ENCODE assay signal across 19 cellular contexts in genomic region chr11:73380897-73381410, GRCh38. TPM values are rescaled to one million over a fixed set of nuclear protein-coding genes. Genes with fewer than 3 reads are reported as not detected.
DNase-seq lines count a peak whose midpoint lies in the region; ATAC-seq and TF ChIP-seq lines count a peak whose summit lies in the region.
"Had no signal": no experiment of that assay in that cellular context is flagged by ENCODE, and none has a peak within 500 bp of the region (broad histone marks: within the 10 kb centered on the region; RNA-seq: fewer than 3 reads in every experiment).

No MANE protein-coding gene starts in this region.

- H3K4me3 ChIP-seq in SU-DHL-6 (ENCODE audit: insufficient read depth, low read length, poor library complexity, severe bottlenecking) = no peak overlapping the region
- H3K4me3 ChIP-seq in muscle layer of duodenum (ENCODE audit: low read depth in 1 of 2, low read length in 2 of 2) = no peak overlapping the region
- no peak overlapping the region for H3K4me3 ChIP-seq in upper lobe of left lung
- H3K4me3 ChIP-seq: GM23248, stomach had no signal

- H3K36me3 ChIP-seq in SU-DHL-6 (ENCODE audit: low read length) = no peaks in the 10 kb centered on the region
- no peaks in the 10 kb centered on the region for H3K36me3 ChIP-seq in muscle layer of duodenum (ENCODE audit: control insufficient read depth in 1 of 2, insufficient read depth in 2 of 2, low read length in 2 of 2)
- no peaks in the 10 kb centered on the region for H3K36me3 ChIP-seq in upper lobe of left lung
- H3K36me3 ChIP-seq: stomach had no signal

- H3K27me3 Mint-ChIP-seq in natural killer cell (ENCODE audit: low read depth in 2 of 2) (no peaks in the 10 kb centered on the region), glutamatergic neuron (ENCODE audit: unreplicated experiment) (peaks cover 2% of the 10 kb centered on the region)
- H3K27me3 Mint-ChIP-seq in natural killer cell treated with Interleukin-12 subunit alpha and Interleukin-12 subunit beta and Interleukin-15 and Interleukin-18, amount 100 ng/mL, for 72 hours = no peaks in the 10 kb centered on the region
- H3K27me3 Mint-ChIP-seq: activated T-helper 17 cell treated with anti-CD3 and anti-CD28 coated beads, Interleukin-2, amount 50 U/mL, for 72 hours had no signal

- H2AFZ ChIP-seq in SU-DHL-6 (ENCODE audit: low read depth, low read length, severe bottlenecking) = no peak overlapping the region
- H2AFZ ChIP-seq: GM23248 had no signal

- H4K20me1 ChIP-seq in SU-DHL-6 (ENCODE audit: low read depth, low read length) = no peaks in the 10 kb centered on the region; the same call in 1 of the 2 replicates

- H3K36me3 Mint-ChIP-seq in natural killer cell (no peaks in the 10 kb centered on the region), glutamatergic neuron (ENCODE audit: unreplicated experiment) (no peaks in the 10 kb centered on the region)
- H3K36me3 Mint-ChIP-seq in natural killer cell treated with Interleukin-12 subunit alpha and Interleukin-12 subunit beta and Interleukin-15 and Interleukin-18, amount 100 ng/mL, for 72 hours = peaks cover 5% of the 10 kb centered on the region

- H3K9ac ChIP-seq in SU-DHL-6 (ENCODE audit: low read length) = no peak overlapping the region
- H3K9ac ChIP-seq: GM23248 had no signal

- H3K27ac ChIP-seq in SU-DHL-6 (ENCODE audit: low read depth, low read length) (0 out of 2 replicates have a peak overlapping the region, but pooled peaks have one; percentile 74), muscle layer of duodenum (ENCODE audit: low read length) (peak overlapping the region; percentile 16), upper lobe of left lung (peak overlapping the region; percentile 35 to 87 (median 76))
- H3K27ac ChIP-seq: foreskin keratinocyte, GM23248, WERI-Rb-1 had no signal

- no peaks in the 10 kb centered on the region for H3K27me3 ChIP-seq in SU-DHL-6 (ENCODE audit: low read length)
- no peaks in the 10 kb centered on the region for H3K27me3 ChIP-seq in muscle layer of duodenum (ENCODE audit: low read depth, low read length)
- no peaks in the 10 kb centered on the region for H3K27me3 ChIP-seq in upper lobe of left lung
- H3K27me3 ChIP-seq: foreskin keratinocyte, stomach had no signal

- H3K4me1 Mint-ChIP-seq in natural killer cell (peaks cover 39 to 73% of the 10 kb centered on the region in 2 donors), glutamatergic neuron (ENCODE audit: low read depth, unreplicated experiment) (peaks cover 12% of the 10 kb centered on the region)
- H3K4me1 Mint-ChIP-seq in natural killer cell treated with Interleukin-12 subunit alpha and Interleukin-12 subunit beta and Interleukin-15 and Interleukin-18, amount 100 ng/mL, for 72 hours (ENCODE audit: low read depth in 2 of 2) = peaks cover 34 to 55% of the 10 kb centered on the region in 2 donors

- peak overlapping the region; percentile 25 for H3K4me3 Mint-ChIP-seq in natural killer cell
- H3K4me3 Mint-ChIP-seq in natural killer cell treated with Interleukin-12 subunit alpha and Interleukin-12 subunit beta and Interleukin-15 and Interleukin-18, amount 100 ng/mL, for 72 hours = no peak overlapping the region
- H3K4me3 Mint-ChIP-seq in glutamatergic neuron (ENCODE audit: unreplicated experiment) = no peak overlapping the region

- ATAC-seq in natural killer cell (no peak), upper lobe of left lung (ENCODE audit: low FRiP score in 2 of 2) (no peak), HG02981 (IDR thresholded peaks at IDR 0.05; ENCODE audit: unreplicated experiment) (no peak)
- no peak for ATAC-seq in natural killer cell treated with Interleukin-12 subunit alpha and Interleukin-12 subunit beta and Interleukin-15 and Interleukin-18, amount 100 ng/mL, for 72 hours
- ATAC-seq: activated T-helper 17 cell treated with anti-CD3 and anti-CD28 coated beads, Interleukin-2, amount 50 U/mL, for 72 hours; foreskin keratinocyte; left cardiac atrium had no signal

- H3K27ac Mint-ChIP-seq in natural killer cell (peak overlapping the region; percentile 64 to 81), glutamatergic neuron (ENCODE audit: unreplicated experiment) (no peak overlapping the region)
- no peak overlapping the region for H3K27ac Mint-ChIP-seq in natural killer cell treated with Interleukin-12 subunit alpha and Interleukin-12 subunit beta and Interleukin-15 and Interleukin-18, amount 100 ng/mL, for 72 hours

- peaks cover 85% of the 10 kb centered on the region for H3K79me2 ChIP-seq in SU-DHL-6 (ENCODE audit: insufficient read depth, low read length)

- WGBS in upper lobe of left lung, 2 donors = 96 to 100% methylated on average over 4 of the region's 4 CpGs

- H3K9me3 Mint-ChIP-seq in natural killer cell (no peaks in the 10 kb centered on the region), glutamatergic neuron (ENCODE audit: unreplicated experiment) (peaks cover 7% of the 10 kb centered on the region)
- H3K9me3 Mint-ChIP-seq in natural killer cell treated with Interleukin-12 subunit alpha and Interleukin-12 subunit beta and Interleukin-15 and Interleukin-18, amount 100 ng/mL, for 72 hours = no peaks in the 10 kb centered on the region
- H3K9me3 Mint-ChIP-seq: activated T-helper 17 cell treated with anti-CD3 and anti-CD28 coated beads, Interleukin-2, amount 50 U/mL, for 72 hours had no signal

- H3K4me1 ChIP-seq in muscle layer of duodenum (ENCODE audit: control insufficient read depth in 1 of 2, insufficient read depth in 2 of 2, low read length in 2 of 2) (peaks cover 0 to 21% of the 10 kb centered on the region in 2 donors), upper lobe of left lung (peaks cover 27 to 89% (median 75%) of the 10 kb centered on the region in 4 donors)

- peaks cover 15% of the 10 kb centered on the region for H3F3A ChIP-seq in SU-DHL-6 (ENCODE audit: insufficient read depth)

- no peak for TF ChIP-seq POLR2A in upper lobe of left lung (IDR thresholded peaks at IDR 0.05)

- H3K9me2 ChIP-seq in SU-DHL-6 (replicated peaks; ENCODE audit: insufficient read depth, low read length) = no peaks in the 10 kb centered on the region

- no peak for TF ChIP-seq EP300 in upper lobe of left lung (IDR thresholded peaks at IDR 0.05)

- no peak overlapping the region for H3K4me2 ChIP-seq in SU-DHL-6 (ENCODE audit: low read depth, low read length, poor library complexity, severe bottlenecking)

- intact Hi-C loops in natural killer cell (cut with micrococcal nuclease) = no loop called here

- DNase-seq in natural killer cell = no peak
- no peak for DNase-seq in natural killer cell treated with Interleukin-12 subunit alpha and Interleukin-12 subunit beta and Interleukin-15 and Interleukin-18, amount 100 ng/mL, for 72 hours (ENCODE audit: low spot score)
- no peak for DNase-seq in upper lobe of left lung
- DNase-seq in NCI-H2227 treated with DMSO at 0.1 percent for 48 hours (lab: John Stamatoyannopoulos, UW) = no peak
- DNase-seq in glutamatergic neuron = no peak
- DNase-seq: foreskin keratinocyte, Kasumi-1, left cardiac atrium, NCI-H1092 treated with DMSO at 0.1 percent for 48 hours, NCI-H2081 treated with DMSO at 0.1 percent for 48 hours, NCI-H524, stomach, trophoblast cell, WERI-Rb-1 had no signal

- TF ChIP-seq CTCF in natural killer cell (IDR thresholded peaks at IDR 0.05) (no peak), SU-DHL-6 (IDR thresholded peaks at IDR 0.05; ENCODE audit: insufficient read depth, low read length, poor library complexity, severe bottlenecking) (no peak), upper lobe of left lung (IDR thresholded peaks at IDR 0.05) (no peak), glutamatergic neuron (IDR thresholded peaks at IDR 0.05; ENCODE audit: partially characterized antibody, unreplicated experiment) (no peak)

- H3K9me3 ChIP-seq in SU-DHL-6 (ENCODE audit: insufficient read depth, low read length) (no peaks in the 10 kb centered on the region), muscle layer of duodenum (ENCODE audit: control insufficient read depth in 1 of 2, low read length in 2 of 2) (no peaks in the 10 kb centered on the region), upper lobe of left lung (no peaks in the 10 kb centered on the region)
- H3K9me3 ChIP-seq: stomach had no signal

RNA-seq across cellular contexts. Expression of gene RELT, which starts 4.8 kb away (rescaled TPM):
- total RNA-seq in natural killer cell (100 to 1,000 TPM; 132 to 264 (median 151) TPM), upper lobe of left lung (10 to 100 TPM in 5 of 6 donors, 1 to 10 TPM in 1; 4.9 to 27.0 (median 19.2) TPM), glutamatergic neuron (ENCODE audit: unreplicated experiment) (9.2 TPM)
- 10 to 100 TPM; 46.5 to 58.0 TPM for total RNA-seq in natural killer cell treated with Interleukin-12 subunit alpha and Interleukin-12 subunit beta and Interleukin-15 and Interleukin-18, amount 100 ng/mL, for 72 hours

Comparison
In these comparisons a context has a peak if more than half of its experiments do, and no peak if none do; other contexts are left out.
1. H3K27ac Mint-ChIP-seq: peak in natural killer cell (2 of 2); none in natural killer cell treated with Interleukin-12 subunit alpha and Interleukin-12 subunit beta and Interleukin-15 and Interleukin-18, amount 100 ng/mL, for 72 hours (0 of 2) and glutamatergic neuron (single experiment).
2. H3K27ac ChIP-seq: peak in every context shown above with its lines; median percentile 76 in upper lobe of left lung; 74 in SU-DHL-6; 16 in muscle layer of duodenum.